ENCODE assay signal across 7 cellular contexts in genomic region chr9:37902804-37903580, GRCh38. TPM values are rescaled to one million over a fixed set of nuclear protein-coding genes. Genes with fewer than 3 reads are reported as not detected.
DNase-seq lines count a peak whose midpoint lies in the region; ATAC-seq, FAIRE-seq and TF ChIP-seq lines count a peak whose summit lies in the region.

No MANE protein-coding gene starts in this region.

- H3K27ac ChIP-seq in vagina: peak overlapping the region; percentile 73

- ATAC-seq in GM21717 (IDR thresholded peaks at IDR 0.05; ENCODE audit: unreplicated experiment): peak; percentile 15

- H3K4me1 ChIP-seq in vagina: peaks cover 30% of the 10 kb centered on the region

- no peak for TF ChIP-seq POLR2A in vagina (IDR thresholded peaks at IDR 0.05)

- no peak for FAIRE-seq in bronchial epithelial cell (lab: Jason Lieb, UNC)

- intact Hi-C loops in vagina (cut with DNase I): loop anchor here (10.0 kb wide), 2 partner anchors 118 to 512 kb away; partner anchors contain the start of gene EXOSC3

- H3K36me3 ChIP-seq in GM06990 (ENCODE audit: control insufficient read depth, insufficient read depth, low read length) (no peaks in the 10 kb centered on the region; the same call in 1 of the 2 replicates), bronchial epithelial cell (ENCODE audit: control insufficient read depth, insufficient read depth, low read length) (peaks cover 4% of the 10 kb centered on the region), vagina (peaks cover 0 to 14% of the 10 kb centered on the region in 2 donors)

- TF ChIP-seq CTCF in GM06990 (IDR thresholded peaks at IDR 0.05; ENCODE audit: insufficient read depth, low read length, poor library complexity, severe bottlenecking) (no peak), bronchial epithelial cell (IDR thresholded peaks at IDR 0.05; ENCODE audit: insufficient read depth, low read length, severe bottlenecking) (no peak), vagina (IDR thresholded peaks at IDR 0.05) (no peak)

- H3K9me3 ChIP-seq in vagina: no peaks in the 10 kb centered on the region

- peak overlapping the region; percentile 71 for H3K4me3 ChIP-seq in GM06990 (replicated peaks; ENCODE audit: low read depth, low read length)
- peak overlapping the region; percentile 82 for H3K4me3 ChIP-seq in bronchial epithelial cell (ENCODE audit: low read depth, low read length)
- peak overlapping the region; percentile 90 to 94 for H3K4me3 ChIP-seq in vagina

- H3K27me3 ChIP-seq in GM06990 (replicated peaks; ENCODE audit: control insufficient read depth, insufficient read depth, low read length): no peaks in the 10 kb centered on the region
- no peaks in the 10 kb centered on the region for H3K27me3 ChIP-seq in bronchial epithelial cell (ENCODE audit: control insufficient read depth, insufficient read depth, low read length)
- H3K27me3 ChIP-seq in vagina: no peaks in the 10 kb centered on the region

- DNase-seq in GM06990 (ENCODE audit: extremely low read depth, insufficient read length) (no peak), NCI-H1694 treated with DMSO at 0.1 percent for 48 hours (lab: John Stamatoyannopoulos, UW) (peak; percentile 13), bronchial epithelial cell (ENCODE audit: low read depth) (peak; percentile 71), lung microvascular endothelial cell (ENCODE audit: low read depth in 2 of 2) (peak; percentile 46 to 47), vagina (ENCODE audit: extremely low spot score in 2 of 2) (no peak), DMS153 treated with DMSO at 0.1 percent for 48 hours (lab: John Stamatoyannopoulos, UW; ENCODE audit: unreplicated experiment) (no peak)

RNA-seq across cellular contexts. Expression of gene SLC25A51, which starts 0.9 kb away (rescaled TPM):
- total RNA-seq in bronchial epithelial cell (63.7 and 99.2 TPM in 2 replicates), lung microvascular endothelial cell (50.8 and 63.9 TPM in 2 replicates), vagina (26.0 TPM)

Comparison
In these comparisons a context has a peak if more than half of its experiments do, and no peak if none do; other contexts are left out.
1. DNase-seq: peak in NCI-H1694 treated with DMSO at 0.1 percent for 48 hours (single experiment), bronchial epithelial cell (single experiment) and lung microvascular endothelial cell (2 of 2); none in GM06990 (single experiment), vagina (0 of 2) and DMS153 treated with DMSO at 0.1 percent for 48 hours (single experiment).
2. Peak in every context shown above with its lines, with median percentiles within 50 percentile points of each other: H3K4me3 ChIP-seq.